Comparison of ENCODE assay signal across 8 cellular contexts in genomic region chr10:89702121-89702480, GRCh38. TPM values are rescaled to one million over a fixed set of nuclear protein-coding genes. Genes with fewer than 3 reads are reported as not detected.
DNase-seq lines count a peak whose midpoint lies in the region; ATAC-seq, FAIRE-seq and TF ChIP-seq lines count a peak whose summit lies in the region.

No MANE protein-coding gene starts in this region.

- H3K9me3 Mint-ChIP-seq in activated naive CD8-positive, alpha-beta T cell treated with anti-CD3 and anti-CD28 coated beads for 36 hours, result no peaks in the 10 kb centered on the region

- peak overlapping the region; percentile 98 for H3K27ac Mint-ChIP-seq in activated naive CD8-positive, alpha-beta T cell treated with anti-CD3 and anti-CD28 coated beads for 36 hours

- peak overlapping the region; percentile 82 for H3K9ac ChIP-seq in HepG2 (ENCODE audit: insufficient read depth, low read depth, low read length)

- no peak for TF ChIP-seq POLR2A in HepG2 (IDR thresholded peaks at IDR 0.05; ENCODE audit: insufficient read depth in 1 of 2, low read depth in 2 of 2, low read length in 2 of 2)

- peaks cover 0 to 7% of the 10 kb centered on the region in 2 experiments; a peak in 1 of 5 replicates for H3K27me3 ChIP-seq in HepG2 (ENCODE audit: control insufficient read depth in 1 of 2, insufficient read depth in 2 of 2, low read length in 2 of 2)
- no peaks in the 10 kb centered on the region for H3K27me3 ChIP-seq in thoracic aorta (replicated peaks; ENCODE audit: insufficient read depth)

- H3K9me3 ChIP-seq in HepG2 (ENCODE audit: low read length) (no peaks in the 10 kb centered on the region), thoracic aorta (no peaks in the 10 kb centered on the region)

- peak overlapping the region; percentile 84 for H2AFZ ChIP-seq in HepG2 (ENCODE audit: low read length)

- no peak for FAIRE-seq in HepG2 (lab: Jason Lieb, UNC)

- peaks cover 76% of the 10 kb centered on the region for H3K4me1 ChIP-seq in HepG2 (ENCODE audit: insufficient read depth, low read length)
- peaks cover 10 to 16% of the 10 kb centered on the region in 2 donors for H3K4me1 ChIP-seq in thoracic aorta (ENCODE audit: control insufficient read depth in 1 of 2, low read depth in 2 of 2)

- TF ChIP-seq EP300 in HepG2 (IDR thresholded peaks at IDR 0.05; ENCODE audit: low read depth in 2 of 2, low read length in 2 of 2) (no peak), HepG2 (CRISPR knock-in tag; IDR thresholded peaks at IDR 0.05; ENCODE audit: borderline replicate concordance) (no peak)

- no peak for TF ChIP-seq RAD21 in HepG2 (CRISPR knock-in tag; IDR thresholded peaks at IDR 0.05)

- peak overlapping the region; percentile 91 for H3K27ac ChIP-seq in HepG2 (ENCODE audit: extremely low read length, insufficient read depth, low read length)
- H3K27ac ChIP-seq in thoracic aorta, result no peak overlapping the region

- peak overlapping the region; percentile 96 for H3K4me3 Mint-ChIP-seq in activated naive CD8-positive, alpha-beta T cell treated with anti-CD3 and anti-CD28 coated beads for 36 hours

- H3K36me3 Mint-ChIP-seq in activated naive CD8-positive, alpha-beta T cell treated with anti-CD3 and anti-CD28 coated beads for 36 hours, result peaks cover 29% of the 10 kb centered on the region

- peaks cover 46% of the 10 kb centered on the region for H3K4me1 Mint-ChIP-seq in activated naive CD8-positive, alpha-beta T cell treated with anti-CD3 and anti-CD28 coated beads for 36 hours

- H3K36me3 ChIP-seq in HepG2 (replicated peaks in 1 of 2; ENCODE audit: control insufficient read depth in 1 of 2, insufficient read depth in 2 of 2, low read length in 2 of 2), result no peaks in the 10 kb centered on the region
- no peaks in the 10 kb centered on the region for H3K36me3 ChIP-seq in thoracic aorta

- POLR2A ChIA-PET in HepG2 (lab: Yijun Ruan, JAX), result interaction anchor here (1.2 to 2.1 kb wide), 4 partner anchors 13 to 58 kb away, joined by 4 to 79 read pairs (median 20); no protein-coding TSS in a partner anchor

- peak overlapping the region; percentile 82 to 94 (median 93) for H3K4me3 ChIP-seq in HepG2 (replicated peaks in 1 of 3; ENCODE audit: insufficient read depth in 1 of 3, low read depth in 2 of 3, low read length in 3 of 3)
- peak overlapping the region; percentile 76 for H3K4me3 ChIP-seq in thoracic aorta

- peak overlapping the region; percentile 93 for H3K4me2 ChIP-seq in HepG2 (ENCODE audit: low read depth, low read length)

- TF ChIP-seq CTCF in HepG2 (CRISPR knock-in tag; IDR thresholded peaks at IDR 0.05), result no peak
- TF ChIP-seq CTCF in thoracic aorta (IDR thresholded peaks at IDR 0.05), result no peak

- 0% methylated on average over 7 of the region's 7 CpGs for WGBS in HepG2 (ENCODE audit: low lambda C conversion rate)

- H3K79me2 ChIP-seq in HepG2 (ENCODE audit: insufficient read depth, low read length), result peaks cover 62% of the 10 kb centered on the region

- ATAC-seq in HepG2 (peak; percentile 17), thoracic aorta (ENCODE audit: insufficient number of reproducible peaks, low FRiP score, low read depth) (no peak)

- H3K27me3 Mint-ChIP-seq in activated naive CD8-positive, alpha-beta T cell treated with anti-CD3 and anti-CD28 coated beads for 36 hours, result no peaks in the 10 kb centered on the region

- DNase-seq in NCI-H1417 (lab: John Stamatoyannopoulos, UW) (peak in 2 of 3 experiments; percentile 13 to 53), NCI-H1417 treated with DMSO at 0.1 percent for 48 hours (lab: John Stamatoyannopoulos, UW) (no peak), NAMALWA (ENCODE audit: low spot score) (peak; percentile 51), HepG2 (ENCODE audit: low spot score) (peak; percentile 11), thoracic aorta (ENCODE audit: low spot score) (no peak), posterior vena cava (ENCODE audit: low spot score) (no peak)
- DNase-seq in activated naive CD8-positive, alpha-beta T cell treated with anti-CD3 and anti-CD28 coated beads for 36 hours, result peak; percentile 13
- no peak for DNase-seq in stimulated activated naive CD4-positive, alpha-beta T cell treated with Interleukin-2 at 50 U/mL for 16 hours (lab: John Stamatoyannopoulos, UW)

- CTCF ChIA-PET in HepG2 (lab: Yijun Ruan, JAX; ENCODE audit: low intra/inter-chr PET ratio, low total read pairs), result interaction anchor here (0.6 kb wide), 1 partner anchor 268 kb away, joined by 3 read pairs; no protein-coding TSS in a partner anchor

- intact Hi-C loops in HepG2 (cut with micrococcal nuclease; ENCODE audit: unreplicated experiment), result no loop called here
- intact Hi-C loops in posterior vena cava (cut with DNase I), result no loop called here

- in situ Hi-C loops in HepG2 (cut with HindIII; ENCODE audit: extremely low pct_ligation_motif_present, low pct_unique_long_range_greater_than_20kb), result loop anchor here (5.0 kb wide), 1 partner anchor 55 kb away; the partner anchor contains the start of gene PANK1

- no peaks in the 10 kb centered on the region for H4K20me1 ChIP-seq in HepG2 (ENCODE audit: insufficient read depth, low read length)

- no TSS peak for BruUV-seq in HepG2 (replicated peaks; lab: Mats Ljungman, UMichigan)

TF ChIP-seq in HepG2, 621 proteins besides CTCF, POLR2A, EP300 and RAD21:
- TF ChIP-seq ZNF883 (CRISPR knock-in tag; IDR thresholded peaks at IDR 0.05; ENCODE audit: not compliant biosample characterization) (no peak), TCF7 (IDR thresholded peaks at IDR 0.05; ENCODE audit: low read depth) (no peak), ZNF431 (CRISPR knock-in tag; IDR thresholded peaks at IDR 0.05; ENCODE audit: borderline replicate concordance, low read depth) (no peak), NKX3-1 (CRISPR knock-in tag; IDR thresholded peaks at IDR 0.05) (no peak)

RNA-seq across cellular contexts. Expression of gene KIF20B, which starts 0.7 kb away (rescaled TPM):
- total RNA-seq in activated naive CD8-positive, alpha-beta T cell treated with anti-CD3 and anti-CD28 coated beads for 36 hours, result 10 to 100 TPM; 61.7 to 63.2 TPM
- total RNA-seq in HepG2 (2016; rRNA removed; fragmentation: Illumina TruSeq; extraction: Trizol) (38.6 and 83.9 TPM in 2 replicates), thoracic aorta (1 to 10 TPM; 2.0 to 9.9 TPM), posterior vena cava (1 to 10 TPM; 3.5 to 7.7 TPM)
- total RNA-seq in HepG2 (2016; cell fraction: cytosol; rRNA removed; fragmentation: Illumina TruSeq; extraction: Trizol; ENCODE audit: low read depth), result 21.6 and 26.9 TPM in 2 replicates
- 33.9 and 79.2 TPM in 2 replicates for total RNA-seq in HepG2 (2016; cell fraction: insoluble cytoplasmic fraction; rRNA removed; fragmentation: Illumina TruSeq; extraction: Trizol)
- total RNA-seq in HepG2 (2016; cell fraction: membrane; rRNA removed; fragmentation: Illumina TruSeq; extraction: Trizol), result 14.5 and 17.8 TPM in 2 replicates
- total RNA-seq in HepG2 (2016; cell fraction: nucleus; rRNA removed; fragmentation: Illumina TruSeq; extraction: Trizol), result 56.9 and 63.7 TPM in 2 replicates
- polyA plus RNA-seq in HepG2 (2011; rRNA removed), result 1.8 and 3.5 TPM in 2 replicates
- 0.83 and 1.0 TPM in 2 replicates for polyA plus RNA-seq in HepG2 (2011; cell fraction: cytosol; rRNA removed)
- 1.9 and 2.6 TPM in 2 replicates for polyA plus RNA-seq in HepG2 (2011; cell fraction: nucleus; rRNA removed)
- 4.1 and 9.6 TPM in 2 replicates for polyA plus RNA-seq in HepG2 (2012)
- 0.58 and 0.72 TPM in 2 replicates for polyA plus RNA-seq in HepG2 (2016; cell fraction: cytosol; fragmentation: Illumina TruSeq; extraction: Trizol; ENCODE audit: low read depth)
- 32.9 and 35.2 TPM in 2 replicates for polyA plus RNA-seq in HepG2 (2016; cell fraction: insoluble cytoplasmic fraction; fragmentation: Illumina TruSeq; extraction: Trizol; ENCODE audit: low read depth)
- 1.9 and 2.7 TPM in 2 replicates for polyA plus RNA-seq in HepG2 (2016; cell fraction: membrane; fragmentation: Illumina TruSeq; extraction: Trizol; ENCODE audit: low read depth)
- 29.1 and 31.9 TPM in 2 replicates for polyA plus RNA-seq in HepG2 (2016; cell fraction: nucleus; fragmentation: Illumina TruSeq; extraction: Trizol; ENCODE audit: insufficient read depth, low read depth)
- polyA minus RNA-seq in HepG2 (2011; rRNA and poly(A)+ RNA removed; ENCODE audit: low replicate concordance), result 3.3 and 14.6 TPM in 2 replicates
- 4.2 and 4.9 TPM in 2 replicates for polyA minus RNA-seq in HepG2 (2011; cell fraction: cytosol; rRNA and poly(A)+ RNA removed)
- polyA minus RNA-seq in HepG2 (2011; cell fraction: nucleus; rRNA and poly(A)+ RNA removed), result 12.7 and 17.1 TPM in 2 replicates

RNA-seq across cellular contexts. Expression of gene PANK1, which starts 57.1 kb away (rescaled TPM):
- total RNA-seq in activated naive CD8-positive, alpha-beta T cell treated with anti-CD3 and anti-CD28 coated beads for 36 hours, result 1 to 10 TPM; 2.0 TPM
- total RNA-seq in HepG2 (2016; rRNA removed; fragmentation: Illumina TruSeq; extraction: Trizol), result 33.3 and 46.5 TPM in 2 replicates
- total RNA-seq in HepG2 (2016; cell fraction: cytosol; rRNA removed; fragmentation: Illumina TruSeq; extraction: Trizol; ENCODE audit: low read depth), result 6.8 and 8.5 TPM in 2 replicates
- 34.1 and 46.4 TPM in 2 replicates for total RNA-seq in HepG2 (2016; cell fraction: insoluble cytoplasmic fraction; rRNA removed; fragmentation: Illumina TruSeq; extraction: Trizol)
- 25.9 and 26.8 TPM in 2 replicates for total RNA-seq in HepG2 (2016; cell fraction: membrane; rRNA removed; fragmentation: Illumina TruSeq; extraction: Trizol)
- 25.0 and 33.6 TPM in 2 replicates for total RNA-seq in HepG2 (2016; cell fraction: nucleus; rRNA removed; fragmentation: Illumina TruSeq; extraction: Trizol)
- 15.6 and 18.2 TPM in 2 replicates for polyA plus RNA-seq in HepG2 (2011; rRNA removed)
- polyA plus RNA-seq in HepG2 (2011; cell fraction: cytosol; rRNA removed), result 10.3 and 15.1 TPM in 2 replicates
- polyA plus RNA-seq in HepG2 (2011; cell fraction: nucleus; rRNA removed), result 4.2 and 6.1 TPM in 2 replicates
- 15.3 and 17.5 TPM in 2 replicates for polyA plus RNA-seq in HepG2 (2012)
- 5.7 and 6.2 TPM in 2 replicates for polyA plus RNA-seq in HepG2 (2016; cell fraction: cytosol; fragmentation: Illumina TruSeq; extraction: Trizol; ENCODE audit: low read depth)
- 43.3 and 44.9 TPM in 2 replicates for polyA plus RNA-seq in HepG2 (2016; cell fraction: insoluble cytoplasmic fraction; fragmentation: Illumina TruSeq; extraction: Trizol; ENCODE audit: low read depth)
- 17.9 and 18.2 TPM in 2 replicates for polyA plus RNA-seq in HepG2 (2016; cell fraction: membrane; fragmentation: Illumina TruSeq; extraction: Trizol; ENCODE audit: low read depth)
- polyA plus RNA-seq in HepG2 (2016; cell fraction: nucleus; fragmentation: Illumina TruSeq; extraction: Trizol; ENCODE audit: insufficient read depth, low read depth), result 22.4 and 26.9 TPM in 2 replicates
- 15.5 and 17.6 TPM in 2 replicates for polyA minus RNA-seq in HepG2 (2011; rRNA and poly(A)+ RNA removed; ENCODE audit: low replicate concordance)
- polyA minus RNA-seq in HepG2 (2011; cell fraction: cytosol; rRNA and poly(A)+ RNA removed), result 15.5 and 15.7 TPM in 2 replicates
- 18.3 and 31.2 TPM in 2 replicates for polyA minus RNA-seq in HepG2 (2011; cell fraction: nucleus; rRNA and poly(A)+ RNA removed)
- 1 to 10 TPM in 1 of 2 donors, under 1 TPM in 1; 0.95 to 5.5 TPM for total RNA-seq in thoracic aorta
- 1 to 10 TPM; 1.5 to 2.5 TPM for total RNA-seq in posterior vena cava

Comparison
In these comparisons a context has a peak if more than half of its experiments do, and no peak if none do; other contexts are left out.
1. DNase-seq: peak in NCI-H1417 (2 of 3), NAMALWA (single experiment), activated naive CD8-positive, alpha-beta T cell treated with anti-CD3 and anti-CD28 coated beads for 36 hours (single experiment) and HepG2 (single experiment); none in NCI-H1417 treated with DMSO at 0.1 percent for 48 hours (single experiment), thoracic aorta (single experiment), posterior vena cava (single experiment) and stimulated activated naive CD4-positive, alpha-beta T cell treated with Interleukin-2 at 50 U/mL for 16 hours (single experiment).